16 cellular contexts compared by ENCODE assay signal in genomic region chr22:48800036-48800885, GRCh38.
DNase-seq lines count a peak whose midpoint lies in the region; TF ChIP-seq lines count a peak whose summit lies in the region.
"Had no signal": no experiment of that assay in that cellular context is flagged by ENCODE, and none has a peak within 500 bp of the region (broad histone marks: within the 10 kb centered on the region; RNA-seq: fewer than 3 reads in every experiment).

No MANE protein-coding gene starts in this region.

- H3K36me3 Mint-ChIP-seq in osteocyte (ENCODE audit: unreplicated experiment): no peaks in the 10 kb centered on the region
- H3K36me3 Mint-ChIP-seq: CD4-positive, alpha-beta memory T cell had no signal

- no peak overlapping the region for H3K4me3 Mint-ChIP-seq in osteocyte (ENCODE audit: unreplicated experiment)
- H3K4me3 Mint-ChIP-seq: CD4-positive, alpha-beta memory T cell had no signal

- H3K27me3 Mint-ChIP-seq in osteocyte (ENCODE audit: unreplicated experiment): no peaks in the 10 kb centered on the region

- TF ChIP-seq CTCF in left ventricle myocardium inferior (IDR thresholded peaks at IDR 0.05; ENCODE audit: borderline replicate concordance) (no peak), osteocyte (IDR thresholded peaks at IDR 0.05) (no peak), vagina (IDR thresholded peaks at IDR 0.05) (no peak)

- intact Hi-C loops in cardiac septum (cut with DNase I): no loop called here
- intact Hi-C loops in left ventricle myocardium inferior (cut with micrococcal nuclease): no loop called here
- intact Hi-C loops in vagina (cut with DNase I): no loop called here

- H3K27me3 ChIP-seq in left ventricle myocardium inferior (ENCODE audit: low read depth) (peaks cover 57% of the 10 kb centered on the region), vagina (no peaks in the 10 kb centered on the region)
- H3K27me3 ChIP-seq: BE2C had no signal

- no peak overlapping the region for H3K27ac ChIP-seq in left ventricle myocardium inferior (replicated peaks)
- H3K27ac ChIP-seq in vagina: no peak overlapping the region
- H3K27ac ChIP-seq: A549, C4-2B had no signal

- H3K36me3 ChIP-seq in left ventricle myocardium inferior (no peaks in the 10 kb centered on the region), vagina (no peaks in the 10 kb centered on the region)
- H3K36me3 ChIP-seq: BE2C had no signal

- TF ChIP-seq POLR2A in vagina (IDR thresholded peaks at IDR 0.05): no peak

- H3K27ac Mint-ChIP-seq in osteocyte (ENCODE audit: unreplicated experiment): no peak overlapping the region
- H3K27ac Mint-ChIP-seq: CD4-positive, alpha-beta memory T cell had no signal

- DNase-seq in cardiac septum (ENCODE audit: low spot score): peak; percentile 70
- no peak for DNase-seq in left ventricle myocardium inferior
- DNase-seq in islet precursor cell: peak; percentile 37
- DNase-seq in osteocyte (ENCODE audit: extremely low spot score, unreplicated experiment): peak; percentile 75
- peak; percentile 67 to 72 for DNase-seq in vagina (ENCODE audit: extremely low spot score in 2 of 2)
- no peak for DNase-seq in DMS114 treated with DMSO at 0.1 percent for 48 hours (lab: John Stamatoyannopoulos, UW; ENCODE audit: unreplicated experiment)
- DNase-seq in UCSD-AML1 (lab: John Stamatoyannopoulos, UW; ENCODE audit: unreplicated experiment): no peak
- DNase-seq in NCI-H1092 treated with DMSO at 0.1 percent for 48 hours (lab: John Stamatoyannopoulos, UW): no peak
- DNase-seq: BE2C; CD4-positive, alpha-beta memory T cell; DMS153; DMS79 treated with DMSO at 0.1 percent for 48 hours; EL; GDM1 had no signal

- H3K4me3 ChIP-seq in left ventricle myocardium inferior (no peak overlapping the region), vagina (no peak overlapping the region)
- H3K4me3 ChIP-seq: A549 had no signal

- H3K4me1 Mint-ChIP-seq in osteocyte (ENCODE audit: unreplicated experiment): peaks cover 3% of the 10 kb centered on the region
- H3K4me1 Mint-ChIP-seq: CD4-positive, alpha-beta memory T cell had no signal

- H3K4me1 ChIP-seq in left ventricle myocardium inferior (no peaks in the 10 kb centered on the region), vagina (no peaks in the 10 kb centered on the region)
- H3K4me1 ChIP-seq: A549, BE2C had no signal

- no peaks in the 10 kb centered on the region for H3K9me3 Mint-ChIP-seq in osteocyte (ENCODE audit: unreplicated experiment)
- H3K9me3 Mint-ChIP-seq: CD4-positive, alpha-beta memory T cell had no signal

- H3K9me3 ChIP-seq in left ventricle myocardium inferior (replicated peaks) (no peaks in the 10 kb centered on the region), vagina (no peaks in the 10 kb centered on the region)
- H3K9me3 ChIP-seq: A549, BE2C had no signal

Comparison
In these comparisons a context has a peak if more than half of its experiments do, and no peak if none do; other contexts are left out.
1. DNase-seq: peak in cardiac septum (single experiment), islet precursor cell (single experiment), osteocyte (single experiment) and vagina (2 of 2); none in left ventricle myocardium inferior (single experiment), DMS114 treated with DMSO at 0.1 percent for 48 hours (single experiment), UCSD-AML1 (single experiment) and NCI-H1092 treated with DMSO at 0.1 percent for 48 hours (single experiment).